ENCODE assay signal across 1 cellular context in genomic region chr3:123307064-123307463, GRCh38.
TF ChIP-seq lines count a peak whose summit lies in the region.

No MANE protein-coding gene starts in this region.

TF ChIP-seq in HCT116, 20 proteins besides CTCF, POLR2A, EP300 and RAD21 (continued from another document):
- TF ChIP-seq REST (IDR thresholded peaks at IDR 0.05; ENCODE audit: low read depth) (no peak), SP1 (IDR thresholded peaks at IDR 0.05; ENCODE audit: low read depth) (no peak), ATF3 (IDR thresholded peaks at IDR 0.05) (no peak), CEBPB (IDR thresholded peaks at IDR 0.05; ENCODE audit: low read depth) (no peak), YY1 (IDR thresholded peaks at IDR 0.05; ENCODE audit: extremely low read depth, insufficient replicate concordance, low read depth, low read length) (no peak), EGR1 (IDR thresholded peaks at IDR 0.05; ENCODE audit: low read depth) (no peak), MAX (IDR thresholded peaks at IDR 0.05) (no peak), TCF7L2 (IDR thresholded peaks at IDR 0.05; ENCODE audit: borderline replicate concordance, extremely low read depth, insufficient read depth, insufficient read length) (no peak), ZFX (IDR thresholded peaks at IDR 0.05) (no peak), EZH2phosphoT487 (IDR thresholded peaks at IDR 0.05; ENCODE audit: borderline replicate concordance) (no peak), ZBTB33 (IDR thresholded peaks at IDR 0.05; ENCODE audit: extremely low read depth, insufficient replicate concordance, low read length) (no peak), JUND (IDR thresholded peaks at IDR 0.05) (no peak), ELF1 (IDR thresholded peaks at IDR 0.05; ENCODE audit: borderline replicate concordance, low read depth) (no peak)
